8 cellular contexts compared by ENCODE assay signal in the genomic region with DNA sequence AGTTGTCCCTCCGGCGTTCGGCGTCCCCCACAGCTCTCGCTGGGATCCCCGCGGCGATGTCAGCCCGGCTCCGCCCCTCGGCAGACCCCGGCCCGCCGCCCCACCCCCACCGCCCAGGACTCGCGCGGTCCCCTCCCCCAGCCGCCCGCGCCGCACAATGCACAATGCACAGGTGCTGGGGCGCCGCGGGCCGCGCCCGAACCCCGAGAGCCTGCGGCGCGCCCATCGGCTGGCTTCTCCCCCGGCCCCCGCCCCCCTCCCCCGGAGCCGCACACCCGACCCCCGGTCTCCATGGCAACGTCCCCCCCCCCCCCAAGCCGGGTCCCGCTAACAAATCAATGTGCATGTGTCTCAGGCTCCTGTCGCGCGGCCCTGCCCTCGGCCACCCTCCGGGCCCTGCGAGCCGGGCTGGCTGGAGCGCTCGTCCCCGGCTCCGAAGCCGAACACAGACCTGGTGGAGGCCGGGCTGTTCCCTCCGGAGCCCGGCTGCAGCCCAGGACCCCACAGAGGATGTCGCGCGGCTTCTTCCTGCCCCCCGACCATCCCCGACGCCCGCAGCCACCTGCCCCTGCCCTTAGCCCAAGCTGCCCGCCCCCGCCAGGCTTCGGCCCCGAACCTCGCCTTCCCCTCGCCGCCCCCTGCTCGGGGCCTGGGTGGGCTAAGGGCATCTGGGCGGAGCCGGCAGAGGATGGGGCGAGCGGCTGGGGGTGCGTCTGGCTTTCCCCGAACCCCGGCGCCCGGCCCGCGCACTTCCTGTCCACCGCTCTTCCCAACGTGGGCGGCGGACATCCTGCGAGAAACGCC. TPM values are rescaled to one million over a fixed set of nuclear protein-coding genes. Genes with fewer than 3 reads are reported as not detected.
DNase-seq lines count a peak whose midpoint lies in the region; ATAC-seq and TF ChIP-seq lines count a peak whose summit lies in the region.

No MANE protein-coding gene starts in this region.

- DNase-seq in SK-N-DZ (ENCODE audit: low spot score) (peak; percentile 75), fibroblast of mammary gland (ENCODE audit: low read depth) (no peak), sigmoid colon (no peak)
- no peak for DNase-seq in activated T-helper 1 cell treated with anti-CD3 and anti-CD28 coated beads, Interleukin-12 subunit alpha, Interleukin-12 subunit beta, Interleukin-2, Interleukin-4 antibody, amounts not matched to agents 30 ng/mL and 10 ng/mL and 1 ng/mL, durations not matched to agents 14 hours and 24 hours and 36 hours (ENCODE audit: low spot score)

- intact Hi-C loops in sigmoid colon (cut with DNase I): no loop called here
- intact Hi-C loops in activated T-helper 1 cell treated with anti-CD3 and anti-CD28 coated beads, Interleukin-12 subunit alpha, Interleukin-12 subunit beta, Interleukin-2, Interleukin-4 antibody, amounts not matched to agents 30 ng/mL and 10 ng/mL and 1 ng/mL, durations not matched to agents 14 hours and 24 hours and 36 hours (cut with micrococcal nuclease): loop anchor here (1.0 to 5.0 kb wide), 5 partner anchors 13 to 1715 kb away; partner anchors contain the start of genes ACTG1, CBX2 and CBX4

- peaks cover 57 to 77% (median 75%) of the 10 kb centered on the region in 3 donors for H3K27me3 ChIP-seq in sigmoid colon

- TF ChIP-seq CTCF in fibroblast of mammary gland (conservative IDR thresholded peaks at IDR 0.05; ENCODE audit: control insufficient read depth, insufficient read depth, low read depth, low read length) (no peak), sigmoid colon (IDR thresholded peaks at IDR 0.05) (no peak)

- no peak overlapping the region for H3K27ac Mint-ChIP-seq in activated T-helper 1 cell treated with anti-CD3 and anti-CD28 coated beads, Interleukin-12 subunit alpha, Interleukin-12 subunit beta, Interleukin-2, Interleukin-4 antibody, amounts not matched to agents 30 ng/mL and 10 ng/mL and 1 ng/mL, durations not matched to agents 14 hours and 24 hours and 36 hours

- peaks cover 4% of the 10 kb centered on the region for H3K9me3 Mint-ChIP-seq in activated T-helper 1 cell treated with anti-CD3 and anti-CD28 coated beads, Interleukin-12 subunit alpha, Interleukin-12 subunit beta, Interleukin-2, Interleukin-4 antibody, amounts not matched to agents 30 ng/mL and 10 ng/mL and 1 ng/mL, durations not matched to agents 14 hours and 24 hours and 36 hours

- no peak overlapping the region for H3K4me3 Mint-ChIP-seq in activated T-helper 1 cell treated with anti-CD3 and anti-CD28 coated beads, Interleukin-12 subunit alpha, Interleukin-12 subunit beta, Interleukin-2, Interleukin-4 antibody, amounts not matched to agents 30 ng/mL and 10 ng/mL and 1 ng/mL, durations not matched to agents 14 hours and 24 hours and 36 hours

- H3K9me3 ChIP-seq in sigmoid colon: no peaks in the 10 kb centered on the region

- TF ChIP-seq POLR2A in sigmoid colon (IDR thresholded peaks at IDR 0.05): no peak

- ATAC-seq in GM18519 (IDR thresholded peaks at IDR 0.05; ENCODE audit: low FRiP score, unreplicated experiment) (peak; percentile 11), HG02973 (IDR thresholded peaks at IDR 0.05; ENCODE audit: unreplicated experiment) (peak; percentile 7), GM21423 (IDR thresholded peaks at IDR 0.05; ENCODE audit: unreplicated experiment) (no peak), HG02884 (IDR thresholded peaks at IDR 0.05; ENCODE audit: unreplicated experiment) (no peak)

- H3K4me3 ChIP-seq in fibroblast of mammary gland (ENCODE audit: control insufficient read depth, low read depth, low read length) (peak overlapping the region; percentile 46), sigmoid colon (peak overlapping the region; percentile 30 to 72 (median 66))

- H3K36me3 Mint-ChIP-seq in activated T-helper 1 cell treated with anti-CD3 and anti-CD28 coated beads, Interleukin-12 subunit alpha, Interleukin-12 subunit beta, Interleukin-2, Interleukin-4 antibody, amounts not matched to agents 30 ng/mL and 10 ng/mL and 1 ng/mL, durations not matched to agents 14 hours and 24 hours and 36 hours (ENCODE audit: low read depth): peaks cover 12% of the 10 kb centered on the region

- H3K27ac ChIP-seq in sigmoid colon: peak overlapping the region; percentile 72 to 86 (median 78)

- peaks cover 42% of the 10 kb centered on the region for H3K27me3 Mint-ChIP-seq in activated T-helper 1 cell treated with anti-CD3 and anti-CD28 coated beads, Interleukin-12 subunit alpha, Interleukin-12 subunit beta, Interleukin-2, Interleukin-4 antibody, amounts not matched to agents 30 ng/mL and 10 ng/mL and 1 ng/mL, durations not matched to agents 14 hours and 24 hours and 36 hours (ENCODE audit: insufficient read depth)

- no peaks in the 10 kb centered on the region for H3K36me3 ChIP-seq in sigmoid colon

- TF ChIP-seq EP300 in sigmoid colon (IDR thresholded peaks at IDR 0.05): no peak

- 1% methylated on average over 88 to 89 of the region's 89 CpGs for WGBS in sigmoid colon, 2 donors

- peaks cover 0 to 84% (median 58%) of the 10 kb centered on the region in 4 donors for H3K4me1 ChIP-seq in sigmoid colon

- peaks cover 23% of the 10 kb centered on the region for H3K4me1 Mint-ChIP-seq in activated T-helper 1 cell treated with anti-CD3 and anti-CD28 coated beads, Interleukin-12 subunit alpha, Interleukin-12 subunit beta, Interleukin-2, Interleukin-4 antibody, amounts not matched to agents 30 ng/mL and 10 ng/mL and 1 ng/mL, durations not matched to agents 14 hours and 24 hours and 36 hours (ENCODE audit: low read depth)

RNA-seq across cellular contexts. Expression of gene CBX8, which starts 0.8 kb away (rescaled TPM):
- polyA plus RNA-seq in SK-N-DZ (2014; cell fraction: cytosol; rRNA removed): 16.5 and 24.6 TPM in 2 replicates
- polyA plus RNA-seq in SK-N-DZ (2014; cell fraction: nucleus; rRNA removed): 43.5 and 47.0 TPM in 2 replicates
- 1 to 10 TPM in 2 of 4 donors, under 1 TPM in 2; 0.28 to 1.8 (median 1.2) TPM for total RNA-seq in sigmoid colon
- 1 to 10 TPM; 2.4 to 5.6 (median 4.9) TPM for polyA plus RNA-seq in sigmoid colon
- 6.2 and 6.6 TPM in 2 replicates for total RNA-seq in activated T-helper 1 cell treated with anti-CD3 and anti-CD28 coated beads, Interleukin-12 subunit alpha, Interleukin-12 subunit beta, Interleukin-2, Interleukin-4 antibody, amounts not matched to agents 30 ng/mL and 10 ng/mL and 1 ng/mL, durations not matched to agents 14 hours and 24 hours and 36 hours

RNA-seq across cellular contexts. Expression of gene CBX2, which starts 19.7 kb away (rescaled TPM):
- polyA plus RNA-seq in SK-N-DZ (2014; cell fraction: cytosol; rRNA removed): 108 and 109 TPM in 2 replicates
- polyA plus RNA-seq in SK-N-DZ (2014; cell fraction: nucleus; rRNA removed): 144 and 174 TPM in 2 replicates
- total RNA-seq in sigmoid colon: under 1 TPM in 3 of 4 donors, not detected in 1; 0.33 to 0.95 (median 0.36) TPM
- 1 to 10 TPM in 1 of 3 donors, under 1 TPM in 2; under 0.01 to 2.0 (median 0.23) TPM for polyA plus RNA-seq in sigmoid colon
- total RNA-seq in activated T-helper 1 cell treated with anti-CD3 and anti-CD28 coated beads, Interleukin-12 subunit alpha, Interleukin-12 subunit beta, Interleukin-2, Interleukin-4 antibody, amounts not matched to agents 30 ng/mL and 10 ng/mL and 1 ng/mL, durations not matched to agents 14 hours and 24 hours and 36 hours: 4.7 and 5.1 TPM in 2 replicates

RNA-seq across cellular contexts. Expression of gene CBX4, which starts 41.5 kb away (rescaled TPM):
- 9.9 and 14.1 TPM in 2 replicates for polyA plus RNA-seq in SK-N-DZ (2014; cell fraction: cytosol; rRNA removed)
- 25.6 and 26.8 TPM in 2 replicates for polyA plus RNA-seq in SK-N-DZ (2014; cell fraction: nucleus; rRNA removed)
- total RNA-seq in sigmoid colon: 1 to 10 TPM; 6.1 to 9.8 (median 7.5) TPM
- 10 to 100 TPM in 1 of 3 donors, 1 to 10 TPM in 2; 3.5 to 14.2 (median 8.4) TPM for polyA plus RNA-seq in sigmoid colon
- 22.4 and 23.8 TPM in 2 replicates for total RNA-seq in activated T-helper 1 cell treated with anti-CD3 and anti-CD28 coated beads, Interleukin-12 subunit alpha, Interleukin-12 subunit beta, Interleukin-2, Interleukin-4 antibody, amounts not matched to agents 30 ng/mL and 10 ng/mL and 1 ng/mL, durations not matched to agents 14 hours and 24 hours and 36 hours

Comparison
In these comparisons a context has a peak if more than half of its experiments do, and no peak if none do; other contexts are left out.
1. ATAC-seq: peak in GM18519 (single experiment) and HG02973 (single experiment); none in GM21423 (single experiment) and HG02884 (single experiment).